ENCODE assay signal across 29 cellular contexts in genomic region chr1:186997877-186998276, GRCh38.
"Had no signal": no experiment of that assay in that cellular context is flagged by ENCODE, and none has a peak within 500 bp of the region (broad histone marks: within the 10 kb centered on the region; RNA-seq: fewer than 3 reads in every experiment).

No MANE protein-coding gene starts in this region.

- FAIRE-seq: colon, endometrium had no signal

- H3K4me1 ChIP-seq: gastrocnemius medialis, lower lobe of right lung had no signal

- H3K36me3 ChIP-seq: esophagus squamous epithelium, gastrocnemius medialis, heart right ventricle, left lung, lower lobe of right lung had no signal

- H3K27me3 ChIP-seq: esophagus squamous epithelium, gastrocnemius medialis, left lung had no signal

- H3K4me3 Mint-ChIP-seq: effector memory CD8-positive, alpha-beta T cell; endodermal cell; mesothelial cell of epicardium; naive B cell; naive thymus-derived CD8-positive, alpha-beta T cell had no signal

- H3K27ac ChIP-seq: coronary artery, dorsolateral prefrontal cortex, epithelial cell of prostate, esophagus squamous epithelium, gastrocnemius medialis, heart right ventricle, left lung, lower lobe of right lung had no signal

- H3K4me1 Mint-ChIP-seq: naive B cell; naive thymus-derived CD8-positive, alpha-beta T cell had no signal

- H3K27me3 Mint-ChIP-seq: effector memory CD8-positive, alpha-beta T cell had no signal

- ATAC-seq: effector memory CD8-positive, alpha-beta T cell; esophagus mucosa; gastrocnemius medialis; heart right ventricle; left cardiac atrium; left lung; left ventricle myocardium superior; lower lobe of right lung; mucosa of descending colon; naive thymus-derived CD8-positive, alpha-beta T cell had no signal

- H3K9me3 ChIP-seq: esophagus squamous epithelium, gastrocnemius medialis, heart right ventricle, left lung, lower lobe of right lung, mucosa of descending colon had no signal

- DNase-seq: dermis blood vessel endothelial cell; dorsolateral prefrontal cortex; effector CD8-positive, alpha-beta T cell; effector memory CD8-positive, alpha-beta T cell; endodermal cell; erythroblast; esophagus squamous epithelium; foreskin fibroblast; foreskin melanocyte; gastrocnemius medialis; glutamatergic neuron; head of caudate nucleus; heart right ventricle; hippocampal formation; islet precursor cell; left cardiac atrium; left lung; left ventricle myocardium superior; lower lobe of right lung; mesenchymal stem cell; mucosa of descending colon; naive B cell; naive thymus-derived CD8-positive, alpha-beta T cell had no signal

- H3K27ac Mint-ChIP-seq: effector memory CD8-positive, alpha-beta T cell; endodermal cell; mesothelial cell of epicardium; naive B cell; naive thymus-derived CD8-positive, alpha-beta T cell had no signal

- H3K36me3 Mint-ChIP-seq: mesothelial cell of epicardium; naive B cell; naive thymus-derived CD8-positive, alpha-beta T cell had no signal

- H3K9me3 Mint-ChIP-seq: effector memory CD8-positive, alpha-beta T cell; naive B cell; naive thymus-derived CD8-positive, alpha-beta T cell had no signal

- H3K4me3 ChIP-seq: coronary artery, dorsolateral prefrontal cortex, esophagus squamous epithelium, gastrocnemius medialis, heart right ventricle, left lung, lower lobe of right lung, mucosa of descending colon had no signal
